Comparison of ENCODE assay signal across 14 cellular contexts in genomic region chr7:157574120-157574519, GRCh38.
DNase-seq lines count a peak whose midpoint lies in the region; ATAC-seq and TF ChIP-seq lines count a peak whose summit lies in the region.
"Had no signal": no experiment of that assay in that cellular context is flagged by ENCODE, and none has a peak within 500 bp of the region (broad histone marks: within the 10 kb centered on the region; RNA-seq: fewer than 3 reads in every experiment).

No MANE protein-coding gene starts in this region.

- H3K27me3 ChIP-seq in sigmoid colon, result peaks cover 0 to 6% (median 0%) of the 10 kb centered on the region in 3 donors

- no peak for DNase-seq in activated T-cell treated with anti-CD3 and anti-CD28 coated beads, Interleukin-2, amount 50 U/mL, for 24 hours
- no peak for DNase-seq in activated T-cell treated with anti-CD3 and anti-CD28 coated beads, Interleukin-2, amount 50 U/mL, for 1 hour
- peak; percentile 38 for DNase-seq in Caki2 (ENCODE audit: low read depth)
- DNase-seq in sigmoid colon, result peak; percentile 4
- no peak for DNase-seq in NOMO-1 (lab: John Stamatoyannopoulos, UW; ENCODE audit: unreplicated experiment in 2 of 2)
- no peak for DNase-seq in HFFc6
- DNase-seq: C1 segment of cervical spinal cord, GF-D8, NCI-H1436 treated with DMSO at 0.1 percent for 48 hours, NCI-H2029 treated with DMSO at 0.1 percent for 48 hours, NCI-H748 treated with DMSO at 0.1 percent for 48 hours, RPMI8226 had no signal

- TF ChIP-seq CTCF in sigmoid colon (IDR thresholded peaks at IDR 0.05) (no peak), HFFc6 (IDR thresholded peaks at IDR 0.05) (no peak)

- H3K4me3 ChIP-seq in sigmoid colon, result no peak overlapping the region

- 88 to 89% methylated on average over 11 of the region's 11 CpGs for WGBS in sigmoid colon, 2 donors

- TF ChIP-seq POLR2A in sigmoid colon (IDR thresholded peaks at IDR 0.05), result no peak

- no peaks in the 10 kb centered on the region for H3K36me3 Mint-ChIP-seq in activated T-cell treated with anti-CD3 and anti-CD28 coated beads, Interleukin-2, amount 50 U/mL, for 24 hours (ENCODE audit: low read depth)
- H3K36me3 Mint-ChIP-seq in activated T-helper 17 cell treated with anti-CD3 and anti-CD28 coated beads, Interleukin-2, amount 50 U/mL, for 72 hours (ENCODE audit: low read depth), result no peaks in the 10 kb centered on the region
- H3K36me3 Mint-ChIP-seq in HFFc6 (ENCODE audit: low read depth), result no peaks in the 10 kb centered on the region

- ATAC-seq in activated T-helper 17 cell treated with anti-CD3 and anti-CD28 coated beads, Interleukin-2, amount 50 U/mL, for 72 hours (replicated peaks), result peak; percentile 34

- H3K4me3 Mint-ChIP-seq in activated T-cell treated with anti-CD3 and anti-CD28 coated beads, Interleukin-2, amount 50 U/mL, for 24 hours, result no peak overlapping the region
- peak overlapping the region; percentile 9 for H3K4me3 Mint-ChIP-seq in activated T-helper 17 cell treated with anti-CD3 and anti-CD28 coated beads, Interleukin-2, amount 50 U/mL, for 72 hours
- no peak overlapping the region for H3K4me3 Mint-ChIP-seq in HFFc6

- intact Hi-C loops in sigmoid colon (cut with DNase I), result no loop called here

- H3K36me3 ChIP-seq in sigmoid colon, result no peaks in the 10 kb centered on the region

- in situ Hi-C loops in Caki2 (cut with HindIII; ENCODE audit: low pct_unique_long_range_greater_than_20kb, low sequenced_read_pairs), result no loop called here

- H3K27ac ChIP-seq in sigmoid colon, result no peak overlapping the region
- H3K27ac ChIP-seq: KMS-11 had no signal

- TF ChIP-seq EP300 in sigmoid colon (IDR thresholded peaks at IDR 0.05), result no peak

- H3K27me3 Mint-ChIP-seq in activated T-cell treated with anti-CD3 and anti-CD28 coated beads, Interleukin-2, amount 50 U/mL, for 24 hours, result no peaks in the 10 kb centered on the region
- no peaks in the 10 kb centered on the region for H3K27me3 Mint-ChIP-seq in activated T-helper 17 cell treated with anti-CD3 and anti-CD28 coated beads, Interleukin-2, amount 50 U/mL, for 72 hours
- peaks cover 36% of the 10 kb centered on the region for H3K27me3 Mint-ChIP-seq in HFFc6 (ENCODE audit: insufficient read depth)

- H3K27ac Mint-ChIP-seq in activated T-cell treated with anti-CD3 and anti-CD28 coated beads, Interleukin-2, amount 50 U/mL, for 24 hours, result peak overlapping the region; percentile 26
- H3K27ac Mint-ChIP-seq in activated T-helper 17 cell treated with anti-CD3 and anti-CD28 coated beads, Interleukin-2, amount 50 U/mL, for 72 hours, result peak overlapping the region; percentile 30
- H3K27ac Mint-ChIP-seq in HFFc6, result no peak overlapping the region

- peaks cover 0 to 5% (median 3%) of the 10 kb centered on the region in 4 donors for H3K4me1 ChIP-seq in sigmoid colon

- no peaks in the 10 kb centered on the region for H3K9me3 ChIP-seq in sigmoid colon

- no peaks in the 10 kb centered on the region for H3K9me3 Mint-ChIP-seq in activated T-cell treated with anti-CD3 and anti-CD28 coated beads, Interleukin-2, amount 50 U/mL, for 24 hours
- no peaks in the 10 kb centered on the region for H3K9me3 Mint-ChIP-seq in activated T-helper 17 cell treated with anti-CD3 and anti-CD28 coated beads, Interleukin-2, amount 50 U/mL, for 72 hours
- peaks cover 4% of the 10 kb centered on the region; the same call in 1 of the 2 replicates for H3K9me3 Mint-ChIP-seq in HFFc6

- peaks cover 46% of the 10 kb centered on the region for H3K4me1 Mint-ChIP-seq in activated T-cell treated with anti-CD3 and anti-CD28 coated beads, Interleukin-2, amount 50 U/mL, for 24 hours (ENCODE audit: low read depth)
- peaks cover 16% of the 10 kb centered on the region for H3K4me1 Mint-ChIP-seq in activated T-helper 17 cell treated with anti-CD3 and anti-CD28 coated beads, Interleukin-2, amount 50 U/mL, for 72 hours
- H3K4me1 Mint-ChIP-seq in HFFc6 (ENCODE audit: low read depth), result peaks cover 18% of the 10 kb centered on the region

Comparison
In these comparisons a context has a peak if more than half of its experiments do, and no peak if none do; other contexts are left out.
1. DNase-seq: peak in Caki2 (single experiment) and sigmoid colon (single experiment); none in activated T-cell treated with anti-CD3 and anti-CD28 coated beads, Interleukin-2, amount 50 U/mL, for 24 hours (single experiment), activated T-cell treated with anti-CD3 and anti-CD28 coated beads, Interleukin-2, amount 50 U/mL, for 1 hour (single experiment), NOMO-1 (0 of 2) and HFFc6 (single experiment).